ENCODE assay signal across 20 cellular contexts in the genomic region with DNA sequence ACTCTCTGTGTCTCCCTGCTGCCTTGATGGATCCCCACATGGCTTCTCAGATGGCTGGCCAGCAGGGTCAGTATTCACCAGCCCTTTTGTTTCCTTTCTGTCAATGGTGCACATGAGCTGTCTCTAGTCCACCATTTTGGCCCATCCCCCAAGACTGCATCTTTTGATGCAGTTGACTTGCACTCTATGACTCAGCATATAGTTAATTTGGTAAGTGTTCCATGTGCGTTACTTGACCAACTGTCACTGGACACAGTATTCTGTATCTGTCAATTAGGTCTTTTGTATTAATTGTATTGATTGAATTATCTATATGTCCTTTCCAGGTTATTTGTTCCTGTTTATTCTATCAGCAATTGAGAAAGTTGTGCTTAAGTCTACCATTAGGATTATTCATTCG. TPM values are rescaled to one million over a fixed set of nuclear protein-coding genes. Genes with fewer than 3 reads are reported as not detected.
DNase-seq lines count a peak whose midpoint lies in the region; ATAC-seq, FAIRE-seq and TF ChIP-seq lines count a peak whose summit lies in the region.
"Had no signal": no experiment of that assay in that cellular context is flagged by ENCODE, and none has a peak within 500 bp of the region (broad histone marks: within the 10 kb centered on the region; RNA-seq: fewer than 3 reads in every experiment).

No MANE protein-coding gene starts in this region.

- H3K36me3 ChIP-seq in BE2C (no peaks in the 10 kb centered on the region), esophagus squamous epithelium (no peaks in the 10 kb centered on the region)
- H3K36me3 ChIP-seq: BLaER1 treated with 17β-estradiol and CSF1 and Interleukin-3, amounts not matched to agents 10 nM and 100 nM had no signal

- H3K9me3 ChIP-seq in A549, result no peaks in the 10 kb centered on the region
- H3K9me3 ChIP-seq in BE2C, result peaks cover 3% of the 10 kb centered on the region; the same call in 1 of the 2 replicates
- no peaks in the 10 kb centered on the region for H3K9me3 ChIP-seq in esophagus squamous epithelium
- H3K9me3 ChIP-seq: Caco-2 had no signal

- DNase-seq in A549 (ENCODE audit: low read depth in 1 of 2, low spot score in 1 of 2) (no peak), BE2C (peak; percentile 13), WTC11 (ENCODE audit: low spot score) (no peak), glutamatergic neuron (no peak), ACHN (no peak), esophagus squamous epithelium (lab: John Stamatoyannopoulos, UW) (no peak), posterior cingulate gyrus (no peak)
- DNase-seq: 8988T; Caco-2; Calu3; CD4-positive, alpha-beta T cell; CD8-positive, alpha-beta T cell; DMS79 treated with DMSO at 0.1 percent for 48 hours; GF-D8 had no signal

- H3K4me2 ChIP-seq in A549, result no peak overlapping the region
- H3K4me2 ChIP-seq: BLaER1 treated with 17β-estradiol and CSF1 and Interleukin-3, amounts not matched to agents 10 nM and 100 nM had no signal

- TF ChIP-seq POLR2A in A549 (IDR thresholded peaks at IDR 0.05; ENCODE audit: low read length) (no peak), esophagus squamous epithelium (IDR thresholded peaks at IDR 0.05) (no peak)

- TF ChIP-seq RAD21 in A549 (conservative IDR thresholded peaks at IDR 0.05 in 1 of 2, IDR thresholded peaks at IDR 0.05 in 1 of 2), result no peak

- H3K4me1 ChIP-seq in A549, result no peaks in the 10 kb centered on the region
- H3K4me1 ChIP-seq in BE2C, result no peaks in the 10 kb centered on the region
- no peaks in the 10 kb centered on the region for H3K4me1 ChIP-seq in esophagus squamous epithelium
- H3K4me1 ChIP-seq: BLaER1 treated with 17β-estradiol and CSF1 and Interleukin-3, amounts not matched to agents 10 nM and 100 nM; Caco-2 had no signal

- TF ChIP-seq EP300 in A549 (IDR thresholded peaks at IDR 0.05), result no peak

- CTCF ChIA-PET in A549 (lab: Yijun Ruan, JAX), result interaction anchor here (1.0 kb wide), 1 partner anchor 29 kb away, joined by 3 read pairs; a partner anchor contains a TSS
- CTCF ChIA-PET in WTC11 (lab: Charles Lee), result no interaction called here

- in situ Hi-C loops in ACHN (cut with HindIII; ENCODE audit: low pct_ligation_motif_present, low pct_unique_long_range_greater_than_20kb, low sequenced_read_pairs), result no loop called here

- peaks cover 38% of the 10 kb centered on the region for H3K9me3 Mint-ChIP-seq in WTC11
- peaks cover 3% of the 10 kb centered on the region for H3K9me3 Mint-ChIP-seq in glutamatergic neuron (ENCODE audit: unreplicated experiment)

- TF ChIP-seq CTCF in A549 (IDR thresholded peaks at IDR 0.05) (no peak), BE2C (IDR thresholded peaks at IDR 0.05; ENCODE audit: low read depth, low read length) (no peak), WTC11 (IDR thresholded peaks at IDR 0.05) (no peak), glutamatergic neuron (IDR thresholded peaks at IDR 0.05; ENCODE audit: partially characterized antibody, unreplicated experiment) (no peak), esophagus squamous epithelium (IDR thresholded peaks at IDR 0.05) (no peak)

- POLR2A ChIA-PET in A549 (lab: Yijun Ruan, JAX) (no interaction called here), WTC11 (lab: Charles Lee) (no interaction called here)

- peaks cover 44% of the 10 kb centered on the region for H3K36me3 Mint-ChIP-seq in WTC11
- peaks cover 13% of the 10 kb centered on the region for H3K36me3 Mint-ChIP-seq in glutamatergic neuron (ENCODE audit: unreplicated experiment)

- no peak for FAIRE-seq in A549 (lab: Jason Lieb, UNC)
- FAIRE-seq: D721Med, G401.6, GM12891, GM19239 had no signal

- intact Hi-C loops in esophagus squamous epithelium (cut with DNase I) (no loop called here), posterior cingulate gyrus (cut with DNase I) (no loop called here)

- H3K27me3 Mint-ChIP-seq in WTC11 (ENCODE audit: low read depth), result 0 out of 2 replicates have a peak, but pooled peaks cover 2% of the 10 kb centered on the region
- H3K27me3 Mint-ChIP-seq in glutamatergic neuron (ENCODE audit: unreplicated experiment), result peaks cover 2% of the 10 kb centered on the region

- ATAC-seq in A549 (no peak), WTC11 (no peak)
- ATAC-seq: CD8-positive, alpha-beta T cell had no signal

- 93% methylated on average over 2 of the region's 2 CpGs for WGBS in A549 (ENCODE audit: missing lambda C conversion rate)
- 59 to 95% methylated on average over 2 of the region's 2 CpGs for WGBS in esophagus squamous epithelium, 2 donors

- H3K27ac Mint-ChIP-seq in WTC11, result peak overlapping the region; percentile 47; the same call in 1 of the 2 replicates
- peak overlapping the region; percentile 56 for H3K27ac Mint-ChIP-seq in glutamatergic neuron (ENCODE audit: unreplicated experiment)
- H3K27ac Mint-ChIP-seq: CD4-positive, alpha-beta T cell; CD8-positive, alpha-beta T cell had no signal

- H3K4me3 ChIP-seq in A549 (no peak overlapping the region), BE2C (ENCODE audit: low read depth, low read length) (no peak overlapping the region), esophagus squamous epithelium (no peak overlapping the region)
- H3K4me3 ChIP-seq: BLaER1 treated with 17β-estradiol and CSF1 and Interleukin-3, amounts not matched to agents 10 nM and 100 nM had no signal

- H3K27ac ChIP-seq in A549 (no peak overlapping the region), esophagus squamous epithelium (no peak overlapping the region)
- H3K27ac ChIP-seq: BLaER1 treated with 17β-estradiol and CSF1 and Interleukin-3, amounts not matched to agents 10 nM and 100 nM; C4-2B had no signal

- no peak overlapping the region for H3K4me3 Mint-ChIP-seq in WTC11
- no peak overlapping the region for H3K4me3 Mint-ChIP-seq in glutamatergic neuron (ENCODE audit: unreplicated experiment)
- H3K4me3 Mint-ChIP-seq: CD4-positive, alpha-beta T cell; CD8-positive, alpha-beta T cell had no signal

- H3K27me3 ChIP-seq in BE2C (no peaks in the 10 kb centered on the region), esophagus squamous epithelium (no peaks in the 10 kb centered on the region)
- H3K27me3 ChIP-seq: BLaER1 treated with 17β-estradiol and CSF1 and Interleukin-3, amounts not matched to agents 10 nM and 100 nM had no signal

- peaks cover 6% of the 10 kb centered on the region for H3K4me1 Mint-ChIP-seq in WTC11
- peaks cover 2% of the 10 kb centered on the region for H3K4me1 Mint-ChIP-seq in glutamatergic neuron (ENCODE audit: low read depth, unreplicated experiment)

TF ChIP-seq in A549, 52 proteins besides CTCF, POLR2A, EP300 and RAD21:
- no peak for TF ChIP-seq HOXB5 (CRISPR knock-in tag; IDR thresholded peaks at IDR 0.05)
- peak; percentile 50; the same call in 1 of the 2 replicates for TF ChIP-seq NFE2L2 (conservative IDR thresholded peaks at IDR 0.05; ENCODE audit: low read length)
- peak; percentile 16 for TF ChIP-seq MAFK (IDR thresholded peaks at IDR 0.05; ENCODE audit: partially characterized antibody)

TF ChIP-seq in WTC11, 78 proteins besides CTCF, POLR2A, EP300 and RAD21 (continues in another document):
- TF ChIP-seq JUN (CRISPR knock-in tag; IDR thresholded peaks at IDR 0.05) (no peak), GTF2I (CRISPR knock-in tag; conservative IDR thresholded peaks at IDR 0.05) (no peak), IRF2 (CRISPR knock-in tag; IDR thresholded peaks at IDR 0.05; ENCODE audit: borderline replicate concordance, low read depth) (no peak), NFE2L1 (CRISPR knock-in tag; IDR thresholded peaks at IDR 0.05) (no peak), TCF7 (CRISPR knock-in tag; IDR thresholded peaks at IDR 0.05; ENCODE audit: low read depth) (no peak), KAT7 (CRISPR knock-in tag; IDR thresholded peaks at IDR 0.05; ENCODE audit: borderline replicate concordance) (no peak), SOX15 (CRISPR knock-in tag; IDR thresholded peaks at IDR 0.05) (no peak), CREB1 (CRISPR knock-in tag; IDR thresholded peaks at IDR 0.05) (no peak), ZNF121 (CRISPR knock-in tag; IDR thresholded peaks at IDR 0.05) (no peak)
- TF ChIP-seq, protein P1, sequence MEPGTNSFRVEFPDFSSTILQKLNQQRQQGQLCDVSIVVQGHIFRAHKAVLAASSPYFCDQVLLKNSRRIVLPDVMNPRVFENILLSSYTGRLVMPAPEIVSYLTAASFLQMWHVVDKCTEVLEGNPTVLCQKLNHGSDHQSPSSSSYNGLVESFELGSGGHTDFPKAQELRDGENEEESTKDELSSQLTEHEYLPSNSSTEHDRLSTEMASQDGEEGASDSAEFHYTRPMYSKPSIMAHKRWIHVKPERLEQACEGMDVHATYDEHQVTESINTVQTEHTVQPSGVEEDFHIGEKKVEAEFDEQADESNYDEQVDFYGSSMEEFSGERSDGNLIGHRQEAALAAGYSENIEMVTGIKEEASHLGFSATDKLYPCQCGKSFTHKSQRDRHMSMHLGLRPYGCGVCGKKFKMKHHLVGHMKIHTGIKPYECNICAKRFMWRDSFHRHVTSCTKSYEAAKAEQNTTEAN (CRISPR knock-in tag; IDR thresholded peaks at IDR 0.05), result no peak
- TF ChIP-seq, protein P2, sequence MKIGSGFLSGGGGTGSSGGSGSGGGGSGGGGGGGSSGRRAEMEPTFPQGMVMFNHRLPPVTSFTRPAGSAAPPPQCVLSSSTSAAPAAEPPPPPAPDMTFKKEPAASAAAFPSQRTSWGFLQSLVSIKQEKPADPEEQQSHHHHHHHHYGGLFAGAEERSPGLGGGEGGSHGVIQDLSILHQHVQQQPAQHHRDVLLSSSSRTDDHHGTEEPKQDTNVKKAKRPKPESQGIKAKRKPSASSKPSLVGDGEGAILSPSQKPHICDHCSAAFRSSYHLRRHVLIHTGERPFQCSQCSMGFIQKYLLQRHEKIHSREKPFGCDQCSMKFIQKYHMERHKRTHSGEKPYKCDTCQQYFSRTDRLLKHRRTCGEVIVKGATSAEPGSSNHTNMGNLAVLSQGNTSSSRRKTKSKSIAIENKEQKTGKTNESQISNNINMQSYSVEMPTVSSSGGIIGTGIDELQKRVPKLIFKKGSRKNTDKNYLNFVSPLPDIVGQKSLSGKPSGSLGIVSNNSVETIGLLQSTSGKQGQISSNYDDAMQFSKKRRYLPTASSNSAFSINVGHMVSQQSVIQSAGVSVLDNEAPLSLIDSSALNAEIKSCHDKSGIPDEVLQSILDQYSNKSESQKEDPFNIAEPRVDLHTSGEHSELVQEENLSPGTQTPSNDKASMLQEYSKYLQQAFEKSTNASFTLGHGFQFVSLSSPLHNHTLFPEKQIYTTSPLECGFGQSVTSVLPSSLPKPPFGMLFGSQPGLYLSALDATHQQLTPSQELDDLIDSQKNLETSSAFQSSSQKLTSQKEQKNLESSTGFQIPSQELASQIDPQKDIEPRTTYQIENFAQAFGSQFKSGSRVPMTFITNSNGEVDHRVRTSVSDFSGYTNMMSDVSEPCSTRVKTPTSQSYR (CRISPR knock-in tag; IDR thresholded peaks at IDR 0.05), result no peak

RNA-seq across cellular contexts. Expression of a gene that starts 29.2 kb away (rescaled TPM):
- polyA plus RNA-seq in A549 (2011; rRNA removed), result 11.5 and 12.9 TPM in 2 replicates
- polyA plus RNA-seq in A549 (2012; cell fraction: cytosol; rRNA removed), result 2.3 and 2.7 TPM in 2 replicates
- 2.0 and 3.3 TPM in 2 replicates for polyA plus RNA-seq in A549 (2012; cell fraction: nucleus; rRNA removed)
- 4.6 to 6.6 TPM (median 6.5 TPM) in 3 replicates for polyA plus RNA-seq in A549 (2017; fragmentation: RNase III; extraction: RNeasy Plus Mini Kit Qiagen cat#74134 plus additional on column Dnase treatment)
- 11.0 and 11.6 TPM in 2 replicates for polyA minus RNA-seq in A549 (2011; rRNA and poly(A)+ RNA removed)
- 1.3 TPM for polyA plus RNA-seq in BE2C (2012; ENCODE audit: insufficient read depth, insufficient read length, low read depth)
- total RNA-seq in WTC11 (2021), result 31.3 to 47.0 TPM (median 32.5 TPM) in 3 replicates
- 16.6 TPM for total RNA-seq in glutamatergic neuron (ENCODE audit: unreplicated experiment)
- total RNA-seq in esophagus squamous epithelium, result 10 to 100 TPM in 1 of 4 donors, 1 to 10 TPM in 3; 3.3 to 16.8 (median 6.2) TPM
